Comparison of ENCODE assay signal across 1 cellular context in the genomic region with DNA sequence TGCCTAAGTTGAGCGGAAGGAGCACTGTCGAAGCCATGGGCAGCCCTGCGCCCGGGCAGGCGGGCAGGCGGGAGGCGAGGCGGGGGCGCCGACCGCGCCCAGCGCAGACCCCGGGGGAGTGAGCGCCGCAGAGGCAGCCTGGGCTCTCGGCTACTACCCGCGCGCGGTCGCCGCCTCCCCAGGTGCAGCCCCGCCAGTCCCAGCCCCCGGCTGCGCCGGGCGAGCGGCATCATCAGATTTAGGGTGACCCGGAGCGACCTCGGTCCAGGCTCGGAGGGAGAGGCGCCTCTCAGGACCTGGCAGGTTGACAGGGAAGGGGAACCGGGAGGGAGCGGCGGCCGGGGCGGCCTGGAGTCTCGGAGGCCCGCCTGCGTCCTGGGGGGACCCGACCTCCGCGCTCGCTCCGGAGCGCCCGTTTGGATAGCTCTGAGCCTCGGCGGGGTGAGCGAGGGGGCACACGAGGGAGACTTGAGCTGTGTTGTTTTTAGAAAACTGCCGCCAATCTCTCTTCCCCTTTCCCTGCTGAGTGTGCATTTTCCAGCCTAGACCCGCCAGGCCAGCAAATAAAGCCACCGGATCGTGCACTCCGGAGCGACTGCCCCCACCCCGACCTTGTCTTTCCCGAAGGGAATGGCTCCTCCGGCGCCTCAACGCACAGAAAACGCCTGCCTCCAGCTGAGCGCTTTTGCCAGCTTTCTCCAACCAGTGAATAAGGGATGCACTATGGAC.
TF ChIP-seq lines count a peak whose summit lies in the region.

No MANE protein-coding gene starts in this region.

TF ChIP-seq in WTC11, 78 proteins besides CTCF, POLR2A, EP300 and RAD21 (continued from another document):
- TF ChIP-seq, protein P1, sequence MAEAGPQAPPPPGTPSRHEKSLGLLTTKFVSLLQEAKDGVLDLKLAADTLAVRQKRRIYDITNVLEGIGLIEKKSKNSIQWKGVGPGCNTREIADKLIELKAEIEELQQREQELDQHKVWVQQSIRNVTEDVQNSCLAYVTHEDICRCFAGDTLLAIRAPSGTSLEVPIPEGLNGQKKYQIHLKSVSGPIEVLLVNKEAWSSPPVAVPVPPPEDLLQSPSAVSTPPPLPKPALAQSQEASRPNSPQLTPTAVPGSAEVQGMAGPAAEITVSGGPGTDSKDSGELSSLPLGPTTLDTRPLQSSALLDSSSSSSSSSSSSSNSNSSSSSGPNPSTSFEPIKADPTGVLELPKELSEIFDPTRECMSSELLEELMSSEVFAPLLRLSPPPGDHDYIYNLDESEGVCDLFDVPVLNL (CRISPR knock-in tag; IDR thresholded peaks at IDR 0.05; ENCODE audit: borderline replicate concordance, low read depth), result no peak
- 0 out of 2 replicates have a peak, but pooled peaks have one; percentile 22 for TF ChIP-seq ZNF263 (CRISPR knock-in tag; IDR thresholded peaks at IDR 0.05; ENCODE audit: low read depth)
- no peak for TF ChIP-seq TP53 (CRISPR knock-in tag; IDR thresholded peaks at IDR 0.05)
- no peak for TF ChIP-seq IRF2 (CRISPR knock-in tag; IDR thresholded peaks at IDR 0.05; ENCODE audit: borderline replicate concordance, low read depth)
- TF ChIP-seq ETV6 (CRISPR knock-in tag; IDR thresholded peaks at IDR 0.05), result no peak
- TF ChIP-seq PRRX2 (CRISPR knock-in tag; IDR thresholded peaks at IDR 0.05), result no peak
- TF ChIP-seq ATF6 (CRISPR knock-in tag; IDR thresholded peaks at IDR 0.05), result no peak
- no peak for TF ChIP-seq ZNF671 (CRISPR knock-in tag; IDR thresholded peaks at IDR 0.05)
- TF ChIP-seq USF2 (CRISPR knock-in tag; IDR thresholded peaks at IDR 0.05), result 0 out of 2 replicates have a peak, but pooled peaks have one; percentile 8
- TF ChIP-seq GTF2I (CRISPR knock-in tag; conservative IDR thresholded peaks at IDR 0.05), result no peak
- TF ChIP-seq, protein P2, sequence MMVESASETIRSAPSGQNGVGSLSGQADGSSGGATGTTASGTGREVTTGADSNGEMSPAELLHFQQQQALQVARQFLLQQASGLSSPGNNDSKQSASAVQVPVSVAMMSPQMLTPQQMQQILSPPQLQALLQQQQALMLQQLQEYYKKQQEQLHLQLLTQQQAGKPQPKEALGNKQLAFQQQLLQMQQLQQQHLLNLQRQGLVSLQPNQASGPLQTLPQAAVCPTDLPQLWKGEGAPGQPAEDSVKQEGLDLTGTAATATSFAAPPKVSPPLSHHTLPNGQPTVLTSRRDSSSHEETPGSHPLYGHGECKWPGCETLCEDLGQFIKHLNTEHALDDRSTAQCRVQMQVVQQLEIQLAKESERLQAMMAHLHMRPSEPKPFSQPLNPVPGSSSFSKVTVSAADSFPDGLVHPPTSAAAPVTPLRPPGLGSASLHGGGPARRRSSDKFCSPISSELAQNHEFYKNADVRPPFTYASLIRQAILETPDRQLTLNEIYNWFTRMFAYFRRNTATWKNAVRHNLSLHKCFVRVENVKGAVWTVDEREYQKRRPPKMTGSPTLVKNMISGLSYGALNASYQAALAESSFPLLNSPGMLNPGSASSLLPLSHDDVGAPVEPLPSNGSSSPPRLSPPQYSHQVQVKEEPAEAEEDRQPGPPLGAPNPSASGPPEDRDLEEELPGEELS (CRISPR knock-in tag; IDR thresholded peaks at IDR 0.05), result 0 out of 2 replicates have a peak, but pooled peaks have one; percentile 11
- no peak for TF ChIP-seq ZNF423 (CRISPR knock-in tag; IDR thresholded peaks at IDR 0.05)
- TF ChIP-seq ZNF219 (CRISPR knock-in tag; IDR thresholded peaks at IDR 0.05; ENCODE audit: borderline replicate concordance), result no peak
- TF ChIP-seq SMAD3 (CRISPR knock-in tag; IDR thresholded peaks at IDR 0.05; ENCODE audit: borderline replicate concordance), result no peak
- TF ChIP-seq, protein P3, sequence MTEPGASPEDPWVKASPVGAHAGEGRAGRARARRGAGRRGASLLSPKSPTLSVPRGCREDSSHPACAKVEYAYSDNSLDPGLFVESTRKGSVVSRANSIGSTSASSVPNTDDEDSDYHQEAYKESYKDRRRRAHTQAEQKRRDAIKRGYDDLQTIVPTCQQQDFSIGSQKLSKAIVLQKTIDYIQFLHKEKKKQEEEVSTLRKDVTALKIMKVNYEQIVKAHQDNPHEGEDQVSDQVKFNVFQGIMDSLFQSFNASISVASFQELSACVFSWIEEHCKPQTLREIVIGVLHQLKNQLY (CRISPR knock-in tag; IDR thresholded peaks at IDR 0.05), result no peak
- no peak for TF ChIP-seq ZNF317 (CRISPR knock-in tag; IDR thresholded peaks at IDR 0.05; ENCODE audit: borderline replicate concordance, low read depth)
- TF ChIP-seq, protein P4, sequence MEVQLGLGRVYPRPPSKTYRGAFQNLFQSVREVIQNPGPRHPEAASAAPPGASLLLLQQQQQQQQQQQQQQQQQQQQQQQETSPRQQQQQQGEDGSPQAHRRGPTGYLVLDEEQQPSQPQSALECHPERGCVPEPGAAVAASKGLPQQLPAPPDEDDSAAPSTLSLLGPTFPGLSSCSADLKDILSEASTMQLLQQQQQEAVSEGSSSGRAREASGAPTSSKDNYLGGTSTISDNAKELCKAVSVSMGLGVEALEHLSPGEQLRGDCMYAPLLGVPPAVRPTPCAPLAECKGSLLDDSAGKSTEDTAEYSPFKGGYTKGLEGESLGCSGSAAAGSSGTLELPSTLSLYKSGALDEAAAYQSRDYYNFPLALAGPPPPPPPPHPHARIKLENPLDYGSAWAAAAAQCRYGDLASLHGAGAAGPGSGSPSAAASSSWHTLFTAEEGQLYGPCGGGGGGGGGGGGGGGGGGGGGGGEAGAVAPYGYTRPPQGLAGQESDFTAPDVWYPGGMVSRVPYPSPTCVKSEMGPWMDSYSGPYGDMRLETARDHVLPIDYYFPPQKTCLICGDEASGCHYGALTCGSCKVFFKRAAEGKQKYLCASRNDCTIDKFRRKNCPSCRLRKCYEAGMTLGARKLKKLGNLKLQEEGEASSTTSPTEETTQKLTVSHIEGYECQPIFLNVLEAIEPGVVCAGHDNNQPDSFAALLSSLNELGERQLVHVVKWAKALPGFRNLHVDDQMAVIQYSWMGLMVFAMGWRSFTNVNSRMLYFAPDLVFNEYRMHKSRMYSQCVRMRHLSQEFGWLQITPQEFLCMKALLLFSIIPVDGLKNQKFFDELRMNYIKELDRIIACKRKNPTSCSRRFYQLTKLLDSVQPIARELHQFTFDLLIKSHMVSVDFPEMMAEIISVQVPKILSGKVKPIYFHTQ (CRISPR knock-in tag; IDR thresholded peaks at IDR 0.05), result no peak
- no peak for TF ChIP-seq GABPB1 (CRISPR knock-in tag; IDR thresholded peaks at IDR 0.05)
- TF ChIP-seq, protein P5, sequence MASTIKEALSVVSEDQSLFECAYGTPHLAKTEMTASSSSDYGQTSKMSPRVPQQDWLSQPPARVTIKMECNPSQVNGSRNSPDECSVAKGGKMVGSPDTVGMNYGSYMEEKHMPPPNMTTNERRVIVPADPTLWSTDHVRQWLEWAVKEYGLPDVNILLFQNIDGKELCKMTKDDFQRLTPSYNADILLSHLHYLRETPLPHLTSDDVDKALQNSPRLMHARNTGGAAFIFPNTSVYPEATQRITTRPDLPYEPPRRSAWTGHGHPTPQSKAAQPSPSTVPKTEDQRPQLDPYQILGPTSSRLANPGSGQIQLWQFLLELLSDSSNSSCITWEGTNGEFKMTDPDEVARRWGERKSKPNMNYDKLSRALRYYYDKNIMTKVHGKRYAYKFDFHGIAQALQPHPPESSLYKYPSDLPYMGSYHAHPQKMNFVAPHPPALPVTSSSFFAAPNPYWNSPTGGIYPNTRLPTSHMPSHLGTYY (CRISPR knock-in tag; IDR thresholded peaks at IDR 0.05), result no peak
- no peak for TF ChIP-seq GRHL2 (CRISPR knock-in tag; IDR thresholded peaks at IDR 0.05; ENCODE audit: insufficient replicate concordance, severe bottlenecking)
- TF ChIP-seq SP1 (CRISPR knock-in tag; conservative IDR thresholded peaks at IDR 0.05), result no peak
- no peak for TF ChIP-seq ZNF138 (CRISPR knock-in tag; conservative IDR thresholded peaks at IDR 0.05)
- no peak for TF ChIP-seq MXD4 (CRISPR knock-in tag; IDR thresholded peaks at IDR 0.05; ENCODE audit: borderline replicate concordance)
- no peak for TF ChIP-seq NR1H2 (CRISPR knock-in tag; IDR thresholded peaks at IDR 0.05)
- TF ChIP-seq CDX4 (CRISPR knock-in tag; IDR thresholded peaks at IDR 0.05; ENCODE audit: borderline replicate concordance), result no peak
- TF ChIP-seq JUN (CRISPR knock-in tag; IDR thresholded peaks at IDR 0.05), result no peak
- TF ChIP-seq ESRRA (CRISPR knock-in tag; IDR thresholded peaks at IDR 0.05; ENCODE audit: borderline replicate concordance), result no peak
- no peak for TF ChIP-seq ZNF512 (CRISPR knock-in tag; IDR thresholded peaks at IDR 0.05; ENCODE audit: borderline replicate concordance)
- TF ChIP-seq, protein P6, sequence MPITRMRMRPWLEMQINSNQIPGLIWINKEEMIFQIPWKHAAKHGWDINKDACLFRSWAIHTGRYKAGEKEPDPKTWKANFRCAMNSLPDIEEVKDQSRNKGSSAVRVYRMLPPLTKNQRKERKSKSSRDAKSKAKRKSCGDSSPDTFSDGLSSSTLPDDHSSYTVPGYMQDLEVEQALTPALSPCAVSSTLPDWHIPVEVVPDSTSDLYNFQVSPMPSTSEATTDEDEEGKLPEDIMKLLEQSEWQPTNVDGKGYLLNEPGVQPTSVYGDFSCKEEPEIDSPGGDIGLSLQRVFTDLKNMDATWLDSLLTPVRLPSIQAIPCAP (CRISPR knock-in tag; IDR thresholded peaks at IDR 0.05), result no peak
TF ChIP-seq in WTC11: peak in this region for 6.
